ENCODE assay signal across 7 cellular contexts in the genomic region with DNA sequence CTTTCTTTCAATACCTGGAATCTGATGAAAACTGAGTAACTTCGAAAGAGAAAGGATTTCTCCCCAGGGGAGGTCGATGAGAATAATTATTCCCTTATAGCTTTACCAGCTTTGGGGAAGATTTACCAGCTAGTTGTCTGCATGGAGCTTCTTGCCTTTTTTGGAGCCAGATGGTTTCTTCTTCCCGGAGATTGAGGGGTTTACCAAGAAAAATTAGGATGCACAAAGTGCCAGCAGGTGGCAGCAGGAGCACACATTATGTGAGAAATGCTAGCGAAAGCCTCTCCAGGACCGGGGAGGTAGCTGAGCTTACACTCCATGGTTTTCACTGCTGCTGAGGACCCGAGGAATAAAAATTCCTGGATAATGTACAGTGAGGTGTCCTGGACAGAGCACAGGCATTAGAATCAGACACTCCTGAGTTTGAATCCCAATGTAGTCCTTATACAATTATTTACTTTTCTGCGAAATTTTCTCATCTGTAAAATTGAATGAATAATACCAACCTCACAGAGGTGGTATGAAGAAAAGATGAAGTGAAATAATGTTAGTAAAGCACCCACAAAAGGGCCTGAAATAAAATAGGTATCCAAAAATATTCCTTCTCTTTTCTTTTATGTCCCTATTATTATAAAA.
DNase-seq lines count a peak whose midpoint lies in the region; ATAC-seq and TF ChIP-seq lines count a peak whose summit lies in the region.

No MANE protein-coding gene starts in this region.

- peak; percentile 37 for DNase-seq in GM13977 (ENCODE audit: low spot score)
- peak; percentile 84 to 90 for DNase-seq in NCI-H187 (lab: John Stamatoyannopoulos, UW)
- DNase-seq in T-helper 2 cell = peak; percentile 29 to 64 (median 52)
- DNase-seq in astrocyte of the hippocampus (ENCODE audit: low read depth, low spot score) = peak; percentile 93
- peak in 48 of 51 donors; percentile 3 to 92 (median 59) for DNase-seq in hypothalamus (lab: John Stamatoyannopoulos, UW)
- peak; percentile 44 for DNase-seq in skeletal muscle cell (ENCODE audit: low read depth)

- no peak for ATAC-seq in GM19467 (IDR thresholded peaks at IDR 0.05; ENCODE audit: unreplicated experiment)

- in situ Hi-C loops in GM13977 (cut with MboI; ENCODE audit: low pct_unique_long_range_greater_than_20kb, low sequenced_read_pairs, unreplicated experiment) = loop anchor here (25.0 kb wide), 1 partner anchor 556 kb away; no protein-coding TSS in a partner anchor

- TF ChIP-seq CTCF in GM13977 (IDR thresholded peaks at IDR 0.05; ENCODE audit: extremely low read depth, insufficient read depth, missing control alignments) = peak; percentile 77

- no peak overlapping the region for H3K4me3 ChIP-seq in skeletal muscle cell (ENCODE audit: low read depth, low read length)

Comparison
In these comparisons a context has a peak if more than half of its experiments do, and no peak if none do; other contexts are left out.
1. DNase-seq: peak in every context shown above with its lines; median percentile 93 in astrocyte of the hippocampus; 87 in NCI-H187; 59 in hypothalamus; 52 in T-helper 2 cell; 44 in skeletal muscle cell; 37 in GM13977.